Comparison of ENCODE assay signal across 8 cellular contexts in genomic region chrX:64395568-64395929, GRCh38. TPM values are rescaled to one million over a fixed set of nuclear protein-coding genes. Genes with fewer than 3 reads are reported as not detected.
DNase-seq lines count a peak whose midpoint lies in the region; ATAC-seq and TF ChIP-seq lines count a peak whose summit lies in the region.

No MANE protein-coding gene starts in this region.

- POLR2A ChIA-PET in HEK293 (lab: Yijun Ruan, JAX) (no interaction called here), A673 (lab: Charles Lee; ENCODE audit: low non-redundant PET) (no interaction called here)

- no peak for TF ChIP-seq POLR2A in uterus (IDR thresholded peaks at IDR 0.05)

- H3K27me3 ChIP-seq in RWPE2 (ENCODE audit: insufficient read depth, poor library complexity, severe bottlenecking) (no peaks in the 10 kb centered on the region), uterus (no peaks in the 10 kb centered on the region), A673 (replicated peaks; ENCODE audit: insufficient read depth, low read depth, low read length, poor library complexity) (no peaks in the 10 kb centered on the region)

- intact Hi-C loops in uterus (cut with DNase I; ENCODE audit: low total_unique reads) (no loop called here), A673 (cut with micrococcal nuclease; ENCODE audit: unreplicated experiment) (no loop called here)

- CTCF ChIA-PET in HEK293 (lab: Yijun Ruan, JAX), result no interaction called here
- CTCF ChIA-PET in A673 (lab: Charles Lee), result no interaction called here

- no peak for TF ChIP-seq CTCF in HEK293 (tag by site-specific recombination; IDR thresholded peaks at IDR 0.05)
- no peak for TF ChIP-seq CTCF in RWPE2 (IDR thresholded peaks at IDR 0.05; ENCODE audit: poor library complexity, severe bottlenecking)
- TF ChIP-seq CTCF in uterus (IDR thresholded peaks at IDR 0.05), result no peak
- TF ChIP-seq CTCF in A673 (conservative IDR thresholded peaks at IDR 0.05; ENCODE audit: low read depth, low read length), result no peak

- H3K27ac ChIP-seq in HEK293 (ENCODE audit: extremely low read depth, low read depth, low read length) (no peak overlapping the region), RWPE2 (ENCODE audit: poor library complexity, severe bottlenecking) (no peak overlapping the region), uterus (no peak overlapping the region), A673 (ENCODE audit: low read depth, low read length, poor library complexity, severe bottlenecking) (no peak overlapping the region)

- H3K4me1 ChIP-seq in HEK293 (ENCODE audit: control insufficient read depth, insufficient read depth, low read length) (no peaks in the 10 kb centered on the region), RWPE2 (ENCODE audit: insufficient read depth, poor library complexity, severe bottlenecking) (no peaks in the 10 kb centered on the region), uterus (no peaks in the 10 kb centered on the region), A673 (ENCODE audit: insufficient read depth, low read length, poor library complexity, severe bottlenecking) (no peaks in the 10 kb centered on the region)

- ATAC-seq in GM18508 (IDR thresholded peaks at IDR 0.05; ENCODE audit: insufficient read depth, unreplicated experiment), result peak; percentile 8
- ATAC-seq in RWPE2 (ENCODE audit: low read depth), result no peak
- ATAC-seq in left lobe of liver, result peak; percentile 27

- peak overlapping the region; percentile 16 for H3K4me3 ChIP-seq in HEK293 (ENCODE audit: low read depth, low read length)
- H3K4me3 ChIP-seq in RWPE2 (ENCODE audit: severe bottlenecking), result peak overlapping the region; percentile 35
- H3K4me3 ChIP-seq in uterus, result peak overlapping the region; percentile 47 to 64
- no peak overlapping the region for H3K4me3 ChIP-seq in A673 (ENCODE audit: low read depth, low read length, poor library complexity, severe bottlenecking)

- no peak for DNase-seq in RWPE2 (ENCODE audit: low spot score)
- DNase-seq in left lobe of liver (ENCODE audit: low spot score), result no peak
- no peak for DNase-seq in uterus
- DNase-seq in NCI-H1105 treated with DMSO at 0.1 percent for 48 hours (lab: John Stamatoyannopoulos, UW), result no peak
- DNase-seq in A673 (ENCODE audit: low spot score), result no peak
- DNase-seq in AG20443 (ENCODE audit: low spot score), result no peak

- H3K9me3 ChIP-seq in HEK293 (ENCODE audit: control insufficient read depth, insufficient read depth, low read depth, low read length) (peaks cover 3% of the 10 kb centered on the region), RWPE2 (ENCODE audit: severe bottlenecking) (no peaks in the 10 kb centered on the region), uterus (no peaks in the 10 kb centered on the region), A673 (ENCODE audit: low read depth, low read length, poor library complexity, severe bottlenecking) (peaks cover 30% of the 10 kb centered on the region)

- no peaks in the 10 kb centered on the region for H3K36me3 ChIP-seq in HEK293 (ENCODE audit: control insufficient read depth in 2 of 2, insufficient read depth in 1 of 2, low read length in 2 of 2)
- no peaks in the 10 kb centered on the region for H3K36me3 ChIP-seq in RWPE2 (ENCODE audit: low read depth)
- H3K36me3 ChIP-seq in uterus, result no peaks in the 10 kb centered on the region
- no peaks in the 10 kb centered on the region for H3K36me3 ChIP-seq in A673 (ENCODE audit: insufficient read depth, low read length, poor library complexity, severe bottlenecking)

- no TSS peak for BruUV-seq in A673 (replicated peaks; lab: Mats Ljungman, UMichigan)

TF ChIP-seq in HEK293, 187 proteins besides CTCF, POLR2A, EP300 and RAD21:
- TF ChIP-seq ZNF623 (tag by site-specific recombination; IDR thresholded peaks at IDR 0.05), result no peak
- peak; percentile 45; the same call in 1 of the 2 replicates for TF ChIP-seq ZNF518A (tag by site-specific recombination; conservative IDR thresholded peaks at IDR 0.05; ENCODE audit: low read depth)
- TF ChIP-seq ZNF146 (tag by site-specific recombination; IDR thresholded peaks at IDR 0.05), result no peak
- no peak for TF ChIP-seq YY2 (tag by site-specific recombination; IDR thresholded peaks at IDR 0.05)
- no peak for TF ChIP-seq ZNF626 (tag by site-specific recombination; IDR thresholded peaks at IDR 0.05)
- no peak for TF ChIP-seq ZNF777 (tag by site-specific recombination; IDR thresholded peaks at IDR 0.05; ENCODE audit: borderline replicate concordance)
- no peak for TF ChIP-seq ZNF248 (tag by site-specific recombination; IDR thresholded peaks at IDR 0.05)

RNA-seq across cellular contexts. Expression of gene MTMR8, which starts 0.3 kb away (rescaled TPM):
- 0.25 TPM for total RNA-seq in left lobe of liver
- 1 to 10 TPM in 3 of 4 donors, not detected in 1; 1.0 to 5.3 (median 5.2) TPM for total RNA-seq in uterus
- total RNA-seq in A673 (2021), result not detected in 2 replicates
